In the genomic region with DNA sequence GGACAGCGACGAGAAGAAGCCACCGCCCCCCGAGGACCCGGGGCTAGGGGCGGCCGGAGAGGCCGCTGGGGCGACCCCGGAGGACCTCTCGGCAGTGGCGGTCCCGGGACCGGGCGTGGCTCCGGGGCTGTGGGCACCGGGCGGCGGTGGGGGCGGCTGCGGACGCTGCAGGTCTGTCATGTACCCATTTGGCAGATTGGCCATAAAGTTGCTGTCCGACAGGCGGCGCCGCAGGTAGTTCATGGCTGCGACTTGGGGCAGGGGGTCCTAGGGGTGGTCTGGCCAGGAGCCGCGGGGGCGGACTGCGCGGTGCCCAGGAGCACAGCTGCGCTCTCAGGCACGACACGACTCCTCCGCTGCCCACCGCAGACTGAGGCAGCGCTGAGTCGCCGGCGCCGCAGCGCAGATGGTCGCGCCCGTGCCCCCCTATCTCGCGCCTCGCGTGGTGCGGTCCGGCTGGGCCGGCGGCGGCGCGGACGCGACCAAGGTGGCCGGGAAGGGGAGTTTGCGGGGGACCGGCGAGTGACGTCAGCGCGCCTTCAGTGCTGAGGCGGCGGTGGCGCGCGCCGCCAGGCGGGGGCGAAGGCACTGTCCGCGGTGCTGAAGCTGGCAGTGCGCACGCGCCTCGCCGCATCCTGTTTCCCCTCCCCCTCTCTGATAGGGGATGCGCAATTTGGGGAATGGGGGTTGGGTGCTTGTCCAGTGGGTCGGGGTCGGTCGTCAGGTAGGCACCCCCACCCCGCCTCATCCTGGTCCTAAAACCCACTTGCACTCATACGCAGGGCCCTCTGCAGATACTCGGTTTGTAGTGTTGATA, we compare ENCODE assay signal across 1 cellular context.
TF ChIP-seq lines count a peak whose summit lies in the region.

A gene (minus strand): TSS at position 372 of the 817 bp plus-strand sequence. CDS start 129 bp downstream, at position 243.

TF ChIP-seq in K562, 482 proteins besides CTCF, POLR2A, EP300 and RAD21 (continued from another document and continues in another):
- TF ChIP-seq, protein P1, sequence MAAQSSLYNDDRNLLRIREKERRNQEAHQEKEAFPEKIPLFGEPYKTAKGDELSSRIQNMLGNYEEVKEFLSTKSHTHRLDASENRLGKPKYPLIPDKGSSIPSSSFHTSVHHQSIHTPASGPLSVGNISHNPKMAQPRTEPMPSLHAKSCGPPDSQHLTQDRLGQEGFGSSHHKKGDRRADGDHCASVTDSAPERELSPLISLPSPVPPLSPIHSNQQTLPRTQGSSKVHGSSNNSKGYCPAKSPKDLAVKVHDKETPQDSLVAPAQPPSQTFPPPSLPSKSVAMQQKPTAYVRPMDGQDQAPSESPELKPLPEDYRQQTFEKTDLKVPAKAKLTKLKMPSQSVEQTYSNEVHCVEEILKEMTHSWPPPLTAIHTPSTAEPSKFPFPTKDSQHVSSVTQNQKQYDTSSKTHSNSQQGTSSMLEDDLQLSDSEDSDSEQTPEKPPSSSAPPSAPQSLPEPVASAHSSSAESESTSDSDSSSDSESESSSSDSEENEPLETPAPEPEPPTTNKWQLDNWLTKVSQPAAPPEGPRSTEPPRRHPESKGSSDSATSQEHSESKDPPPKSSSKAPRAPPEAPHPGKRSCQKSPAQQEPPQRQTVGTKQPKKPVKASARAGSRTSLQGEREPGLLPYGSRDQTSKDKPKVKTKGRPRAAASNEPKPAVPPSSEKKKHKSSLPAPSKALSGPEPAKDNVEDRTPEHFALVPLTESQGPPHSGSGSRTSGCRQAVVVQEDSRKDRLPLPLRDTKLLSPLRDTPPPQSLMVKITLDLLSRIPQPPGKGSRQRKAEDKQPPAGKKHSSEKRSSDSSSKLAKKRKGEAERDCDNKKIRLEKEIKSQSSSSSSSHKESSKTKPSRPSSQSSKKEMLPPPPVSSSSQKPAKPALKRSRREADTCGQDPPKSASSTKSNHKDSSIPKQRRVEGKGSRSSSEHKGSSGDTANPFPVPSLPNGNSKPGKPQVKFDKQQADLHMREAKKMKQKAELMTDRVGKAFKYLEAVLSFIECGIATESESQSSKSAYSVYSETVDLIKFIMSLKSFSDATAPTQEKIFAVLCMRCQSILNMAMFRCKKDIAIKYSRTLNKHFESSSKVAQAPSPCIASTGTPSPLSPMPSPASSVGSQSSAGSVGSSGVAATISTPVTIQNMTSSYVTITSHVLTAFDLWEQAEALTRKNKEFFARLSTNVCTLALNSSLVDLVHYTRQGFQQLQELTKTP (IDR thresholded peaks at IDR 0.05; ENCODE audit: low read depth in 1 of 2, partially characterized antibody in 2 of 2): peak in 1 of 2 experiments; percentile 32
- TF ChIP-seq, protein P2, sequence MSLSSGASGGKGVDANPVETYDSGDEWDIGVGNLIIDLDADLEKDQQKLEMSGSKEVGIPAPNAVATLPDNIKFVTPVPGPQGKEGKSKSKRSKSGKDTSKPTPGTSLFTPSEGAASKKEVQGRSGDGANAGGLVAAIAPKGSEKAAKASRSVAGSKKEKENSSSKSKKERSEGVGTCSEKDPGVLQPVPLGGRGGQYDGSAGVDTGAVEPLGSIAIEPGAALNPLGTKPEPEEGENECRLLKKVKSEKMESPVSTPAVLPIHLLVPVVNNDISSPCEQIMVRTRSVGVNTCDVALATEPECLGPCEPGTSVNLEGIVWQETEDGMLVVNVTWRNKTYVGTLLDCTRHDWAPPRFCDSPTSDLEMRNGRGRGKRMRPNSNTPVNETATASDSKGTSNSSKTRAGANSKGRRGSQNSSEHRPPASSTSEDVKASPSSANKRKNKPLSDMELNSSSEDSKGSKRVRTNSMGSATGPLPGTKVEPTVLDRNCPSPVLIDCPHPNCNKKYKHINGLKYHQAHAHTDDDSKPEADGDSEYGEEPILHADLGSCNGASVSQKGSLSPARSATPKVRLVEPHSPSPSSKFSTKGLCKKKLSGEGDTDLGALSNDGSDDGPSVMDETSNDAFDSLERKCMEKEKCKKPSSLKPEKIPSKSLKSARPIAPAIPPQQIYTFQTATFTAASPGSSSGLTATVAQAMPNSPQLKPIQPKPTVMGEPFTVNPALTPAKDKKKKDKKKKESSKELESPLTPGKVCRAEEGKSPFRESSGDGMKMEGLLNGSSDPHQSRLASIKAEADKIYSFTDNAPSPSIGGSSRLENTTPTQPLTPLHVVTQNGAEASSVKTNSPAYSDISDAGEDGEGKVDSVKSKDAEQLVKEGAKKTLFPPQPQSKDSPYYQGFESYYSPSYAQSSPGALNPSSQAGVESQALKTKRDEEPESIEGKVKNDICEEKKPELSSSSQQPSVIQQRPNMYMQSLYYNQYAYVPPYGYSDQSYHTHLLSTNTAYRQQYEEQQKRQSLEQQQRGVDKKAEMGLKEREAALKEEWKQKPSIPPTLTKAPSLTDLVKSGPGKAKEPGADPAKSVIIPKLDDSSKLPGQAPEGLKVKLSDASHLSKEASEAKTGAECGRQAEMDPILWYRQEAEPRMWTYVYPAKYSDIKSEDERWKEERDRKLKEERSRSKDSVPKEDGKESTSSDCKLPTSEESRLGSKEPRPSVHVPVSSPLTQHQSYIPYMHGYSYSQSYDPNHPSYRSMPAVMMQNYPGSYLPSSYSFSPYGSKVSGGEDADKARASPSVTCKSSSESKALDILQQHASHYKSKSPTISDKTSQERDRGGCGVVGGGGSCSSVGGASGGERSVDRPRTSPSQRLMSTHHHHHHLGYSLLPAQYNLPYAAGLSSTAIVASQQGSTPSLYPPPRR (CRISPR knock-in tag; IDR thresholded peaks at IDR 0.05; ENCODE audit: borderline replicate concordance): peak; percentile 88; the same call in 1 of the 2 replicates
- TF ChIP-seq ZNF79 (CRISPR knock-in tag; IDR thresholded peaks at IDR 0.05; ENCODE audit: low read depth) (no peak), SLC30A9 (CRISPR knock-in tag; IDR thresholded peaks at IDR 0.05) (no peak), KLF13 (tag; IDR thresholded peaks at IDR 0.05; ENCODE audit: borderline replicate concordance, low read depth) (0 out of 2 replicates have a peak, but pooled peaks have one; percentile 18), EP400 (IDR thresholded peaks at IDR 0.05) (no peak), HNRNPL (IDR thresholded peaks at IDR 0.05; ENCODE audit: low read depth, low read length) (0 out of 2 replicates have a peak, but pooled peaks have one; percentile 27), MECOM (CRISPR knock-in tag; IDR thresholded peaks at IDR 0.05) (no peak), CEBPG (CRISPR knock-in tag; IDR thresholded peaks at IDR 0.05) (peak; percentile 50; the same call in 1 of the 2 replicates), CEBPG (tag; conservative IDR thresholded peaks at IDR 0.05 in 1 of 2, IDR thresholded peaks at IDR 0.05 in 1 of 2) (no peak), SIN3A (IDR thresholded peaks at IDR 0.05; ENCODE audit: borderline replicate concordance in 2 of 2, control insufficient read depth in 1 of 2, low read depth in 2 of 2, low read length in 2 of 2) (peak; percentile 62 to 63; a peak in 1 of 4 replicates), ETV5 (CRISPR knock-in tag; IDR thresholded peaks at IDR 0.05; ENCODE audit: low read depth) (peak; percentile 4; the same call in 1 of the 2 replicates), SAP30 (IDR thresholded peaks at IDR 0.05; ENCODE audit: borderline replicate concordance, insufficient read depth, low read depth, low read length, poor library complexity, severe bottlenecking) (no peak), RBM39 (optimal IDR thresholded peaks at IDR 0.05; ENCODE audit: low read depth, low read length) (no peak), MYBL2 (IDR thresholded peaks at IDR 0.05; ENCODE audit: low read depth) (no peak), MYBL2 (CRISPR knock-in tag; IDR thresholded peaks at IDR 0.05; ENCODE audit: borderline replicate concordance) (no peak), TAF9B (IDR thresholded peaks at IDR 0.05; ENCODE audit: partially characterized antibody) (no peak), SAFB (IDR thresholded peaks at IDR 0.05; ENCODE audit: borderline replicate concordance, low read depth, low read length) (no peak), SMARCA5 (IDR thresholded peaks at IDR 0.05) (no peak), MEF2A (IDR thresholded peaks at IDR 0.05; ENCODE audit: control insufficient read depth, low read depth, low read length) (no peak), TOE1 (IDR thresholded peaks at IDR 0.05; ENCODE audit: borderline replicate concordance) (no peak), TOE1 (CRISPR knock-in tag; IDR thresholded peaks at IDR 0.05; ENCODE audit: borderline replicate concordance, low read depth) (peak; percentile 88)
- TF ChIP-seq, protein P3, sequence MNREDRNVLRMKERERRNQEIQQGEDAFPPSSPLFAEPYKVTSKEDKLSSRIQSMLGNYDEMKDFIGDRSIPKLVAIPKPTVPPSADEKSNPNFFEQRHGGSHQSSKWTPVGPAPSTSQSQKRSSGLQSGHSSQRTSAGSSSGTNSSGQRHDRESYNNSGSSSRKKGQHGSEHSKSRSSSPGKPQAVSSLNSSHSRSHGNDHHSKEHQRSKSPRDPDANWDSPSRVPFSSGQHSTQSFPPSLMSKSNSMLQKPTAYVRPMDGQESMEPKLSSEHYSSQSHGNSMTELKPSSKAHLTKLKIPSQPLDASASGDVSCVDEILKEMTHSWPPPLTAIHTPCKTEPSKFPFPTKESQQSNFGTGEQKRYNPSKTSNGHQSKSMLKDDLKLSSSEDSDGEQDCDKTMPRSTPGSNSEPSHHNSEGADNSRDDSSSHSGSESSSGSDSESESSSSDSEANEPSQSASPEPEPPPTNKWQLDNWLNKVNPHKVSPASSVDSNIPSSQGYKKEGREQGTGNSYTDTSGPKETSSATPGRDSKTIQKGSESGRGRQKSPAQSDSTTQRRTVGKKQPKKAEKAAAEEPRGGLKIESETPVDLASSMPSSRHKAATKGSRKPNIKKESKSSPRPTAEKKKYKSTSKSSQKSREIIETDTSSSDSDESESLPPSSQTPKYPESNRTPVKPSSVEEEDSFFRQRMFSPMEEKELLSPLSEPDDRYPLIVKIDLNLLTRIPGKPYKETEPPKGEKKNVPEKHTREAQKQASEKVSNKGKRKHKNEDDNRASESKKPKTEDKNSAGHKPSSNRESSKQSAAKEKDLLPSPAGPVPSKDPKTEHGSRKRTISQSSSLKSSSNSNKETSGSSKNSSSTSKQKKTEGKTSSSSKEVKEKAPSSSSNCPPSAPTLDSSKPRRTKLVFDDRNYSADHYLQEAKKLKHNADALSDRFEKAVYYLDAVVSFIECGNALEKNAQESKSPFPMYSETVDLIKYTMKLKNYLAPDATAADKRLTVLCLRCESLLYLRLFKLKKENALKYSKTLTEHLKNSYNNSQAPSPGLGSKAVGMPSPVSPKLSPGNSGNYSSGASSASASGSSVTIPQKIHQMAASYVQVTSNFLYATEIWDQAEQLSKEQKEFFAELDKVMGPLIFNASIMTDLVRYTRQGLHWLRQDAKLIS (CRISPR knock-in tag; IDR thresholded peaks at IDR 0.05): peak; percentile 90; the same call in 1 of the 2 replicates
- TF ChIP-seq, protein P4, sequence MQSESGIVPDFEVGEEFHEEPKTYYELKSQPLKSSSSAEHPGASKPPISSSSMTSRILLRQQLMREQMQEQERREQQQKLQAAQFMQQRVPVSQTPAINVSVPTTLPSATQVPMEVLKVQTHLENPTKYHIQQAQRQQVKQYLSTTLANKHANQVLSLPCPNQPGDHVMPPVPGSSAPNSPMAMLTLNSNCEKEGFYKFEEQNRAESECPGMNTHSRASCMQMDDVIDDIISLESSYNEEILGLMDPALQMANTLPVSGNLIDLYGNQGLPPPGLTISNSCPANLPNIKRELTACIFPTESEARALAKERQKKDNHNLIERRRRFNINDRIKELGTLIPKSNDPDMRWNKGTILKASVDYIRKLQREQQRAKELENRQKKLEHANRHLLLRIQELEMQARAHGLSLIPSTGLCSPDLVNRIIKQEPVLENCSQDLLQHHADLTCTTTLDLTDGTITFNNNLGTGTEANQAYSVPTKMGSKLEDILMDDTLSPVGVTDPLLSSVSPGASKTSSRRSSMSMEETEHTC (IDR thresholded peaks at IDR 0.05): no peak
- TF ChIP-seq, protein P5, sequence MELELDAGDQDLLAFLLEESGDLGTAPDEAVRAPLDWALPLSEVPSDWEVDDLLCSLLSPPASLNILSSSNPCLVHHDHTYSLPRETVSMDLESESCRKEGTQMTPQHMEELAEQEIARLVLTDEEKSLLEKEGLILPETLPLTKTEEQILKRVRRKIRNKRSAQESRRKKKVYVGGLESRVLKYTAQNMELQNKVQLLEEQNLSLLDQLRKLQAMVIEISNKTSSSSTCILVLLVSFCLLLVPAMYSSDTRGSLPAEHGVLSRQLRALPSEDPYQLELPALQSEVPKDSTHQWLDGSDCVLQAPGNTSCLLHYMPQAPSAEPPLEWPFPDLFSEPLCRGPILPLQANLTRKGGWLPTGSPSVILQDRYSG (tag; conservative IDR thresholded peaks at IDR 0.05; ENCODE audit: low read depth): no peak
- TF ChIP-seq, protein P6, sequence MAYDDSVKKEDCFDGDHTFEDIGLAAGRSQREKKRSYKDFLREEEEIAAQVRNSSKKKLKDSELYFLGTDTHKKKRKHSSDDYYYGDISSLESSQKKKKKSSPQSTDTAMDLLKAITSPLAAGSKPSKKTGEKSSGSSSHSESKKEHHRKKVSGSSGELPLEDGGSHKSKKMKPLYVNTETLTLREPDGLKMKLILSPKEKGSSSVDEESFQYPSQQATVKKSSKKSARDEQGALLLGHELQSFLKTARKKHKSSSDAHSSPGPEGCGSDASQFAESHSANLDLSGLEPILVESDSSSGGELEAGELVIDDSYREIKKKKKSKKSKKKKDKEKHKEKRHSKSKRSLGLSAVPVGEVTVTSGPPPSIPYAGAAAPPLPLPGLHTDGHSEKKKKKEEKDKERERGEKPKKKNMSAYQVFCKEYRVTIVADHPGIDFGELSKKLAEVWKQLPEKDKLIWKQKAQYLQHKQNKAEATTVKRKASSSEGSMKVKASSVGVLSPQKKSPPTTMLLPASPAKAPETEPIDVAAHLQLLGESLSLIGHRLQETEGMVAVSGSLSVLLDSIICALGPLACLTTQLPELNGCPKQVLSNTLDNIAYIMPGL (CRISPR knock-in tag; IDR thresholded peaks at IDR 0.05): peak; percentile 75; the same call in 1 of the 2 replicates
- TF ChIP-seq, protein P7, sequence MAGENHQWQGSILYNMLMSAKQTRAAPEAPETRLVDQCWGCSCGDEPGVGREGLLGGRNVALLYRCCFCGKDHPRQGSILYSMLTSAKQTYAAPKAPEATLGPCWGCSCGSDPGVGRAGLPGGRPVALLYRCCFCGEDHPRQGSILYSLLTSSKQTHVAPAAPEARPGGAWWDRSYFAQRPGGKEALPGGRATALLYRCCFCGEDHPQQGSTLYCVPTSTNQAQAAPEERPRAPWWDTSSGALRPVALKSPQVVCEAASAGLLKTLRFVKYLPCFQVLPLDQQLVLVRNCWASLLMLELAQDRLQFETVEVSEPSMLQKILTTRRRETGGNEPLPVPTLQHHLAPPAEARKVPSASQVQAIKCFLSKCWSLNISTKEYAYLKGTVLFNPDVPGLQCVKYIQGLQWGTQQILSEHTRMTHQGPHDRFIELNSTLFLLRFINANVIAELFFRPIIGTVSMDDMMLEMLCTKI (IDR thresholded peaks at IDR 0.05; ENCODE audit: partially characterized antibody): no peak
